In the genomic region with DNA sequence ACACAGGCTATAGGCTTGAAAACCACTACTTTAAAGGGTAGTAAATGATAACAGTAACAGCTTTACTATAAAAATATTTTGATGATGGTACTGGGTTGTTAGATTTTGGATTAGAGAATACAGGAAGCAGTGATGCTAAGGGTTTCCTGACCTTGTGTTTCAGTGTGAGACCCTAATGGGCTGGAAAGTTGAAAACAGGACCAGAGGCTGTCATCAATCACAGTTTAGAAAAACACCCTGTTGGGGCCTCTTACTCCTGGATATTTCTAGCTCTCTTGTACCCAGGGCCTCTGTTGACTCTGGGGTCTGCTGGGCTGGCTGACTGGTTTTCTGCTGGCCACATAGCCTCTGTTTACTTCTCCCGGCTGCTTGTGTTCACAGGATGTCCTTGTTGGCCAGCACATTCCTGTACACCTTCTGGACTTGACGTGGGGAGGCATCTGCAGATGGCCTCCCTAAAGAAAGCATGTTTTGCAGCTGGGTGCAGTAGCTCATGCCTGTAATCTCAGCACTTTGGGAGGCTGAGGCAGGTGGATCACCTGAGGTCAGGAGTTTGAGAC, we compare ENCODE assay signal across 16 cellular contexts.
"Had no signal": no experiment of that assay in that cellular context is flagged by ENCODE, and none has a peak within 500 bp of the region (broad histone marks: within the 10 kb centered on the region; RNA-seq: fewer than 3 reads in every experiment).

No MANE protein-coding gene starts in this region.

- H3K4me1 ChIP-seq: colonic mucosa, prostate gland, SJSA1, transverse colon had no signal

- H3K9me3 ChIP-seq: colonic mucosa, prostate gland, SJSA1, transverse colon had no signal

- H3K4me3 ChIP-seq: colonic mucosa, prostate gland, SJSA1, transverse colon had no signal

- H3K36me3 ChIP-seq: colonic mucosa, prostate gland, SJSA1, transverse colon had no signal

- DNase-seq: activated CD4-positive, alpha-beta memory T cell treated with anti-CD3 and anti-CD28 coated beads, Interleukin-2, amount 10 ng/mL, durations not matched to agents 7 days and 5 days; activated CD4-positive, alpha-beta T cell treated with anti-CD3 and anti-CD28 coated beads for 4 hours; activated naive CD4-positive, alpha-beta T cell treated with anti-CD3 and anti-CD28 coated beads, Interleukin-2, amount 10 ng/mL, durations not matched to agents 7 days and 5 days; activated T-cell treated with anti-CD3 and anti-CD28 coated beads, Interleukin-2, amount 50 U/mL, for 24 hours; colonic mucosa; effector memory CD4-positive, alpha-beta T cell; T-helper 2 cell; transverse colon had no signal

- H3K27ac ChIP-seq: colonic mucosa, epithelial cell of prostate, prostate gland, SJSA1 had no signal

- H3K27me3 ChIP-seq: colonic mucosa, SJSA1, transverse colon had no signal

- ATAC-seq: natural killer cell treated with Interleukin-12 subunit alpha and Interleukin-12 subunit beta and Interleukin-15 and Interleukin-18, amount 100 ng/mL, for 72 hours; stimulated activated effector memory CD8-positive, alpha-beta T cell treated with anti-CD3 and anti-CD28 coated beads, Interleukin-12 subunit alpha, Interleukin-12 subunit beta, amount 100 ng/mL, for 72 hours; WTC11 had no signal

- FAIRE-seq: frontal cortex, islet of Langerhans had no signal
